1 cellular context compared by ENCODE assay signal in genomic region chr2:69997296-69998184, GRCh38.
TF ChIP-seq lines count a peak whose summit lies in the region.

No MANE protein-coding gene starts in this region.

TF ChIP-seq in K562, 482 proteins besides CTCF, POLR2A, EP300 and RAD21 (continued from another document and continues in another):
- TF ChIP-seq GTF2B (IDR thresholded peaks at IDR 0.05; ENCODE audit: extremely low read depth, insufficient read length) (no peak), GATAD2B (IDR thresholded peaks at IDR 0.05; ENCODE audit: borderline replicate concordance) (no peak), ZBTB40 (IDR thresholded peaks at IDR 0.05) (peak; percentile 47; the same call in 1 of the 2 replicates), ZBTB40 (CRISPR knock-in tag; IDR thresholded peaks at IDR 0.05) (no peak), ZNF23 (CRISPR knock-in tag; IDR thresholded peaks at IDR 0.05) (no peak), HOXB6 (CRISPR knock-in tag; IDR thresholded peaks at IDR 0.05; ENCODE audit: borderline replicate concordance) (no peak), HNRNPLL (IDR thresholded peaks at IDR 0.05; ENCODE audit: low read depth, low read length, poor library complexity, severe bottlenecking) (no peak), FOXJ2 (tag; IDR thresholded peaks at IDR 0.05) (no peak), ZNF57 (CRISPR knock-in tag; IDR thresholded peaks at IDR 0.05) (peak; percentile 83; the same call in 1 of the 2 replicates), PRMT5 (CRISPR knock-in tag; IDR thresholded peaks at IDR 0.05) (no peak), ZNF140 (CRISPR knock-in tag; IDR thresholded peaks at IDR 0.05) (no peak), ARID2 (IDR thresholded peaks at IDR 0.05) (no peak), NR4A1 (CRISPR knock-in tag; IDR thresholded peaks at IDR 0.05) (no peak), NR4A1 (tag; IDR thresholded peaks at IDR 0.05) (0 out of 2 replicates have a peak, but pooled peaks have one; percentile 24), MYBL2 (IDR thresholded peaks at IDR 0.05; ENCODE audit: low read depth) (no peak), MYBL2 (CRISPR knock-in tag; IDR thresholded peaks at IDR 0.05; ENCODE audit: borderline replicate concordance) (no peak), ZNF830 (CRISPR knock-in tag; IDR thresholded peaks at IDR 0.05) (no peak; the same call in 1 of the 2 replicates), ZNF717 (CRISPR knock-in tag; IDR thresholded peaks at IDR 0.05) (no peak), ZNF696 (CRISPR knock-in tag; conservative IDR thresholded peaks at IDR 0.05) (no peak), MLLT1 (IDR thresholded peaks at IDR 0.05) (0 out of 4 replicates have a peak, but pooled peaks have one; percentile 44 to 64), HDAC6 (IDR thresholded peaks at IDR 0.05; ENCODE audit: low read depth, low read length) (no peak), HMG20B (CRISPR knock-in tag; IDR thresholded peaks at IDR 0.05) (no peak), TAF9B (IDR thresholded peaks at IDR 0.05; ENCODE audit: partially characterized antibody) (peak; percentile 36), XRCC4 (IDR thresholded peaks at IDR 0.05; ENCODE audit: extremely low read depth, insufficient read depth, insufficient read length) (no peak), TSC22D4 (tag; IDR thresholded peaks at IDR 0.05) (no peak), RNF2 (IDR thresholded peaks at IDR 0.05) (no peak; the same call in 1 of the 2 replicates), MCM2 (IDR thresholded peaks at IDR 0.05; ENCODE audit: low read depth) (no peak), SMAD3 (CRISPR knock-in tag; conservative IDR thresholded peaks at IDR 0.05) (no peak), ZZZ3 (IDR thresholded peaks at IDR 0.05) (no peak), ZNF76 (CRISPR knock-in tag; IDR thresholded peaks at IDR 0.05; ENCODE audit: borderline replicate concordance) (no peak), PTRF (tag; IDR thresholded peaks at IDR 0.05) (no peak), KLF10 (CRISPR knock-in tag; IDR thresholded peaks at IDR 0.05) (no peak), TCFL5 (CRISPR knock-in tag; conservative IDR thresholded peaks at IDR 0.05) (no peak), ZNF3 (CRISPR knock-in tag; IDR thresholded peaks at IDR 0.05) (no peak), TEAD1 (CRISPR knock-in tag; IDR thresholded peaks at IDR 0.05) (no peak), NCOA1 (IDR thresholded peaks at IDR 0.05; ENCODE audit: low read depth) (0 out of 2 replicates have a peak, but pooled peaks have one; percentile 15), NFE2L1 (tag; IDR thresholded peaks at IDR 0.05; ENCODE audit: borderline replicate concordance, low read depth) (no peak), PRPF4 (IDR thresholded peaks at IDR 0.05; ENCODE audit: insufficient read depth, low read depth, low read length, poor library complexity, severe bottlenecking) (no peak), ZKSCAN8 (CRISPR knock-in tag; IDR thresholded peaks at IDR 0.05) (no peak), ZNF217 (CRISPR knock-in tag; IDR thresholded peaks at IDR 0.05) (no peak), PTBP1 (IDR thresholded peaks at IDR 0.05; ENCODE audit: low read depth, low read length) (no peak), SMARCC2 (IDR thresholded peaks at IDR 0.05; ENCODE audit: low read depth) (peak; percentile 45; the same call in 1 of the 2 replicates), EP400 (IDR thresholded peaks at IDR 0.05) (peak; percentile 53; the same call in 1 of the 2 replicates), NRF1 (conservative IDR thresholded peaks at IDR 0.05 in 1 of 2, IDR thresholded peaks at IDR 0.05 in 1 of 2) (no peak; a peak in 3 of 4 replicates), SAP30 (IDR thresholded peaks at IDR 0.05; ENCODE audit: borderline replicate concordance, insufficient read depth, low read depth, low read length, poor library complexity, severe bottlenecking) (no peak), ZNF764 (CRISPR knock-in tag; IDR thresholded peaks at IDR 0.05; ENCODE audit: low read depth) (no peak), TBL1XR1 (IDR thresholded peaks at IDR 0.05; ENCODE audit: low read length in 2 of 2) (no peak), ZNF395 (CRISPR knock-in tag; IDR thresholded peaks at IDR 0.05) (no peak), ZBTB34 (CRISPR knock-in tag; IDR thresholded peaks at IDR 0.05) (no peak), NCOA4 (IDR thresholded peaks at IDR 0.05; ENCODE audit: partially characterized antibody) (no peak), ZNF316 (IDR thresholded peaks at IDR 0.05) (peak; percentile 81)
- TF ChIP-seq, protein P1, sequence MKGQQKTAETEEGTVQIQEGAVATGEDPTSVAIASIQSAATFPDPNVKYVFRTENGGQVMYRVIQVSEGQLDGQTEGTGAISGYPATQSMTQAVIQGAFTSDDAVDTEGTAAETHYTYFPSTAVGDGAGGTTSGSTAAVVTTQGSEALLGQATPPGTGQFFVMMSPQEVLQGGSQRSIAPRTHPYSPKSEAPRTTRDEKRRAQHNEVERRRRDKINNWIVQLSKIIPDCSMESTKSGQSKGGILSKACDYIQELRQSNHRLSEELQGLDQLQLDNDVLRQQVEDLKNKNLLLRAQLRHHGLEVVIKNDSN (CRISPR knock-in tag; IDR thresholded peaks at IDR 0.05) = no peak
- TF ChIP-seq, protein P2, sequence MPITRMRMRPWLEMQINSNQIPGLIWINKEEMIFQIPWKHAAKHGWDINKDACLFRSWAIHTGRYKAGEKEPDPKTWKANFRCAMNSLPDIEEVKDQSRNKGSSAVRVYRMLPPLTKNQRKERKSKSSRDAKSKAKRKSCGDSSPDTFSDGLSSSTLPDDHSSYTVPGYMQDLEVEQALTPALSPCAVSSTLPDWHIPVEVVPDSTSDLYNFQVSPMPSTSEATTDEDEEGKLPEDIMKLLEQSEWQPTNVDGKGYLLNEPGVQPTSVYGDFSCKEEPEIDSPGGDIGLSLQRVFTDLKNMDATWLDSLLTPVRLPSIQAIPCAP (CRISPR knock-in tag; IDR thresholded peaks at IDR 0.05; ENCODE audit: borderline replicate concordance) = no peak
- TF ChIP-seq, protein P3, sequence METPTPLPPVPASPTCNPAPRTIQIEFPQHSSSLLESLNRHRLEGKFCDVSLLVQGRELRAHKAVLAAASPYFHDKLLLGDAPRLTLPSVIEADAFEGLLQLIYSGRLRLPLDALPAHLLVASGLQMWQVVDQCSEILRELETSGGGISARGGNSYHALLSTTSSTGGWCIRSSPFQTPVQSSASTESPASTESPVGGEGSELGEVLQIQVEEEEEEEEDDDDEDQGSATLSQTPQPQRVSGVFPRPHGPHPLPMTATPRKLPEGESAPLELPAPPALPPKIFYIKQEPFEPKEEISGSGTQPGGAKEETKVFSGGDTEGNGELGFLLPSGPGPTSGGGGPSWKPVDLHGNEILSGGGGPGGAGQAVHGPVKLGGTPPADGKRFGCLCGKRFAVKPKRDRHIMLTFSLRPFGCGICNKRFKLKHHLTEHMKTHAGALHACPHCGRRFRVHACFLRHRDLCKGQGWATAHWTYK (CRISPR knock-in tag; IDR thresholded peaks at IDR 0.05) = no peak
- TF ChIP-seq, protein P4, sequence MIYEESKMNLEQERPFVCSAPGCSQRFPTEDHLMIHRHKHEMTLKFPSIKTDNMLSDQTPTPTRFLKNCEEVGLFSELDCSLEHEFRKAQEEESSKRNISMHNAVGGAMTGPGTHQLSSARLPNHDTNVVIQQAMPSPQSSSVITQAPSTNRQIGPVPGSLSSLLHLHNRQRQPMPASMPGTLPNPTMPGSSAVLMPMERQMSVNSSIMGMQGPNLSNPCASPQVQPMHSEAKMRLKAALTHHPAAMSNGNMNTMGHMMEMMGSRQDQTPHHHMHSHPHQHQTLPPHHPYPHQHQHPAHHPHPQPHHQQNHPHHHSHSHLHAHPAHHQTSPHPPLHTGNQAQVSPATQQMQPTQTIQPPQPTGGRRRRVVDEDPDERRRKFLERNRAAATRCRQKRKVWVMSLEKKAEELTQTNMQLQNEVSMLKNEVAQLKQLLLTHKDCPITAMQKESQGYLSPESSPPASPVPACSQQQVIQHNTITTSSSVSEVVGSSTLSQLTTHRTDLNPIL (CRISPR knock-in tag; IDR thresholded peaks at IDR 0.05) = no peak
